In the genomic region with DNA sequence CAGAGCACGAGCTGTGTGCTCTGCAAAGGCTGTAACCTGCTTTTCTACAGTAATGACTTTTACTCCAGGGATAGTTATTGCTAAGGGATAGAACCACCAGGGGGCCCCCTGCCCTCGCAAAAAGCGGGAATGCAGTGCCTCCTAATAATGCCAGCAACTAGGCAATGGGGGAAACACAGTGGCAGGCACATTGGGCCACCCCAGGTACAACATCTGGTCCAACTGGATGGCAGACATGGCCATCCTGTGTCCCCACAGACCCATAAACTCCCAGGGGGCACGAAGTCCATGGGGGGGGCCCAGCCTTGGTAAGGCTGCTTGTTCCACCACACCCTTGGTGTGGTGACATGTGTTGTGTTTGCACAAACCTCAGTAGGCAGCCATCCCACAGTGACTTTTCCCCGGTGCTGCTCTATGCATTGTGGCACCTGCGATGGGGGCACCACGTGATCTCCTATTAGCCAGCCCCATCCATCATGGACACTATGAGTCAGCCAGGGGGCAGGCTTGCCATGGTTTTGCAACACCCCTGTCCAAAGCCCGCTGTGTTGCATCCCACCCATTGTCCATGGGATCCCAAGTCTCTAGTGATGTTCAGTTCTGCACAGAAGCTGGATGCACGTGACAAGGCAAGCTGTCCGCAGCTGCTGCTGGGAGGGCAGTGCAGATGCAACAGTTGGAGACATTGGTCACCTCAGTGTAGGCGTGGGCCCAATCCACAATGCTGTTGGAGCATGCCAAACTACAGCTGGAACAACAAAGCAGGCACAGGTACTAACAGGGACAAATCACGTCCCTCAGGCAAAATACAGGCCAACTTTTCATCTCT, we compare ENCODE assay signal across 9 cellular contexts.
A peak's percentile ranks its signal among the peaks of the same experiment; 100 is the strongest.
DNase-seq lines count a peak whose midpoint lies in the region; ATAC-seq and TF ChIP-seq lines count a peak whose summit lies in the region.
"Had no signal": no experiment of that assay in that cellular context is flagged by ENCODE, and none has a peak within 500 bp of the region (broad histone marks: within the 10 kb centered on the region; RNA-seq: fewer than 3 reads in every experiment).

No MANE protein-coding gene starts in this region.

- TF ChIP-seq CTCF in OCI-LY3 (IDR thresholded peaks at IDR 0.05; ENCODE audit: low read depth, low read length) = peak; percentile 72
- TF ChIP-seq CTCF in cardiac fibroblast (IDR thresholded peaks at IDR 0.05; ENCODE audit: low read depth, low read length) = peak; percentile 57

- no peak for ATAC-seq in HG03139 (IDR thresholded peaks at IDR 0.05; ENCODE audit: unreplicated experiment)
- ATAC-seq: naive thymus-derived CD8-positive, alpha-beta T cell had no signal

- no peak overlapping the region for H3K27ac ChIP-seq in OCI-LY3 (ENCODE audit: low read length)
- peak overlapping the region; percentile 73 for H3K27ac ChIP-seq in mesodermal cell (ENCODE audit: low read depth, low read length, severe bottlenecking)

- no peaks in the 10 kb centered on the region for H3K27me3 ChIP-seq in OCI-LY3 (ENCODE audit: low read depth, low read length)

- no peak overlapping the region for H3K4me3 ChIP-seq in OCI-LY3 (ENCODE audit: low read length)
- H3K4me3 ChIP-seq in cardiac fibroblast (replicated peaks in 1 of 2; ENCODE audit: low read depth in 2 of 2, low read length in 2 of 2) = no peak overlapping the region
- no peak overlapping the region for H3K4me3 ChIP-seq in mesodermal cell (ENCODE audit: extremely low read depth, insufficient read depth, low read length, poor library complexity, severe bottlenecking)

- peak overlapping the region; percentile 29 for H3K4me2 ChIP-seq in OCI-LY3 (ENCODE audit: low read length)

- H3K36me3 ChIP-seq in OCI-LY3 (replicated peaks; ENCODE audit: low read depth, low read length) = no peaks in the 10 kb centered on the region
- no peaks in the 10 kb centered on the region for H3K36me3 ChIP-seq in mesodermal cell (ENCODE audit: control insufficient read depth, insufficient read depth, low read length)

- H3K9ac ChIP-seq in OCI-LY3 (ENCODE audit: low read length) = no peak overlapping the region

- H3K4me1 ChIP-seq in OCI-LY3 (ENCODE audit: low read length) (peaks cover 6% of the 10 kb centered on the region), mesodermal cell (ENCODE audit: control insufficient read depth, insufficient read depth, low read length, poor library complexity, severe bottlenecking) (peaks cover 15% of the 10 kb centered on the region)

- peak overlapping the region; percentile 39; the same call in 1 of the 2 replicates for H2AFZ ChIP-seq in OCI-LY3 (ENCODE audit: low read depth, low read length)

- H3K9me3 ChIP-seq in OCI-LY3 (ENCODE audit: insufficient read depth, low read length) (no peaks in the 10 kb centered on the region), mesodermal cell (ENCODE audit: control insufficient read depth, low read length) (no peaks in the 10 kb centered on the region)

- DNase-seq in COR-L47 (lab: John Stamatoyannopoulos, UW) (peak; percentile 55), H4 (ENCODE audit: low spot score) (peak; percentile 82), cardiac fibroblast (ENCODE audit: low read depth in 2 of 2) (peak; percentile 24 to 59), T1000 (lab: John Stamatoyannopoulos, UW) (no peak)
- DNase-seq in NK-92 treated with Interleukin-12 subunit alpha and Interleukin-12 subunit beta, amount 100 ng/mL, for 24 hours (lab: John Stamatoyannopoulos, UW) = no peak

- 75 to 76% methylated on average over 11 of the region's 12 CpGs for WGBS in mesodermal cell (ENCODE audit: insufficient coverage in 2 of 2), 2 experiments

- H4K20me1 ChIP-seq in OCI-LY3 (ENCODE audit: insufficient read depth, low read length) = no peaks in the 10 kb centered on the region

- no peaks in the 10 kb centered on the region for H3K79me2 ChIP-seq in OCI-LY3 (ENCODE audit: low read length)

Comparison
In these comparisons a context has a peak if more than half of its experiments do, and no peak if none do; other contexts are left out.
1. DNase-seq: peak in COR-L47 (single experiment), H4 (single experiment) and cardiac fibroblast (2 of 2); none in T1000 (single experiment) and NK-92 treated with Interleukin-12 subunit alpha and Interleukin-12 subunit beta, amount 100 ng/mL, for 24 hours (single experiment).